ENCODE assay signal across 8 cellular contexts in the genomic region with DNA sequence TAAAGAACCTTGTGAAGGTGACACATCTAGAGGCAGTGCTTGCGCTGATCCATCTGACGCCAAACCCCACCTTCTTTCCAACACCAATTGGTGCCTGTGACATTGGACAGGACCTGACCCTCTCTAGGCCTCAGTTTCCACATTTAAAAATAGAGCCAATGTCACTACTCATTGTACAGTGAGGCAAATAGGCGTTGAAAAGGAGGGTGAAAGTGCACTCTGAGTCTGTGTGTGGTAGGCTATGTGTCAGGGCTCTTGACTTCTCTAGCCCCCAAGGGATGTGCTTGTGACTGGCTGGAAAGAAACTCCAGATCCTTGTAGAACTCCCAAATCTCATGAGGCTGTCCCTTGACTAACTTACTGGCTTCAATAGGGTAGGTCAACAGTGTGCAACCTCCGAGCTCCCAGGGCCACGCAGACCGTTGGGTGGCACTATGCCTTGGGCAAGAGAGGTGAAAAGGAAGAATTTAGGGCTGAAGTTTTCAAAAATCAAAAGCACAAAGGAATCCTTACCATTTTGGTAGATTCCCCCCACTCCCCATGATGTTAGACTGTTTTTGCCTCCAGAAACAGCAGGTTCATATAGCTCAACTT. TPM values are rescaled to one million over a fixed set of nuclear protein-coding genes. Genes with fewer than 3 reads are reported as not detected.
DNase-seq lines count a peak whose midpoint lies in the region; ATAC-seq and TF ChIP-seq lines count a peak whose summit lies in the region.

No MANE protein-coding gene starts in this region.

- ATAC-seq in activated B cell treated with CpG ODN at 0.5 μM for 24 hours (ENCODE audit: low read depth) (no peak), heart left ventricle (peak; percentile 79 to 86 (median 82)), sciatic nerve (peak; percentile 39), GM19397 (IDR thresholded peaks at IDR 0.05; ENCODE audit: unreplicated experiment) (no peak)

- no peak for TF ChIP-seq POLR2A in heart left ventricle (IDR thresholded peaks at IDR 0.05)

- H3K4me1 Mint-ChIP-seq in activated B cell treated with CpG ODN at 0.5 μM for 24 hours = peaks cover 35% of the 10 kb centered on the region

- peak overlapping the region; percentile 84 for H3K4me3 ChIP-seq in HFF-Myc (replicated peaks; ENCODE audit: low read depth, low read length)
- peak overlapping the region; percentile 62 to 99 (median 86) for H3K4me3 ChIP-seq in heart left ventricle

- DNase-seq in HFF-Myc (ENCODE audit: extremely low read depth, low read depth) (no peak), activated B cell treated with CpG ODN at 0.5 μM for 24 hours (no peak), heart left ventricle (peak in 3 of 5 donors; percentile 51 to 81 (median 66)), sciatic nerve (ENCODE audit: low spot score) (no peak), dedifferentiated amniotic fluid mesenchymal stem cell (ENCODE audit: extremely low spot score) (no peak), AG20443 (ENCODE audit: low spot score) (no peak), germinal center (ENCODE audit: low spot score) (no peak)

- CTCF ChIA-PET in activated B cell treated with CpG ODN at 0.5 μM for 24 hours (lab: Charles Lee) = interaction anchor here (1.2 to 1.7 kb wide), 4 partner anchors 60 to 139 kb away, joined by 3 to 8 read pairs (median 5); partner anchors contain the start of gene ULK3

- no peaks in the 10 kb centered on the region for H3K9me3 Mint-ChIP-seq in activated B cell treated with CpG ODN at 0.5 μM for 24 hours

- H3K36me3 Mint-ChIP-seq in activated B cell treated with CpG ODN at 0.5 μM for 24 hours (ENCODE audit: low read depth) = peaks cover 32% of the 10 kb centered on the region

- H3K36me3 ChIP-seq in heart left ventricle = peaks cover under 1 to 52% (median 34%) of the 10 kb centered on the region in 9 donors

- intact Hi-C loops in activated B cell treated with CpG ODN at 0.5 μM for 24 hours (cut with micrococcal nuclease) = loop anchor here (2.0 kb wide), 2 partner anchors 17 to 35 kb away; partner anchors contain the start of genes MPI and SCAMP2
- intact Hi-C loops in heart left ventricle (cut with DNase I) = loop anchor here in 4 of 10 donors (2.0 to 10.0 kb wide), 5 partner anchors 29 to 65 kb away; partner anchors contain the start of genes ULK3 (in 2 of the 4), COX5A (in 1 of the 4) and SCAMP2 (in 1 of the 4)
- intact Hi-C loops in sciatic nerve (cut with DNase I) = loop anchor here (10.0 kb wide), 1 partner anchor 133 kb away; no protein-coding TSS in a partner anchor

- POLR2A ChIA-PET in activated B cell treated with CpG ODN at 0.5 μM for 24 hours (lab: Charles Lee) = interaction anchor here (0.5 to 3.1 kb wide), 16 partner anchors 9 to 547 kb away, joined by 3 to 17 read pairs (median 6); partner anchors contain the start of genes CLK3, COX5A, MPI and SCAMP2

- H3K27me3 Mint-ChIP-seq in activated B cell treated with CpG ODN at 0.5 μM for 24 hours = no peaks in the 10 kb centered on the region

- peak overlapping the region; percentile 98 for H3K4me3 Mint-ChIP-seq in activated B cell treated with CpG ODN at 0.5 μM for 24 hours

- peaks cover 0 to 25% (median 17%) of the 10 kb centered on the region in 12 donors for H3K4me1 ChIP-seq in heart left ventricle

- WGBS in heart left ventricle, 4 donors = 39 to 53% (median 40%) methylated on average over 6 of the region's 6 CpGs

- peak overlapping the region; percentile 90 to 99 (median 96) for H3K27ac ChIP-seq in heart left ventricle

- no peaks in the 10 kb centered on the region for H3K27me3 ChIP-seq in heart left ventricle

- TF ChIP-seq CTCF in HFF-Myc (IDR thresholded peaks at IDR 0.05; ENCODE audit: low read depth, low read length, missing control alignments) (no peak), activated B cell treated with CpG ODN at 0.5 μM for 24 hours (IDR thresholded peaks at IDR 0.05) (no peak), heart left ventricle (IDR thresholded peaks at IDR 0.05) (no peak)

- no peaks in the 10 kb centered on the region for H3K9me3 ChIP-seq in heart left ventricle

- peak overlapping the region; percentile 97 for H3K27ac Mint-ChIP-seq in activated B cell treated with CpG ODN at 0.5 μM for 24 hours

RNA-seq across cellular contexts. Expression of gene FAM219B, which starts 0.7 kb away (rescaled TPM):
- total RNA-seq in activated B cell treated with CpG ODN at 0.5 μM for 24 hours = 76.0 and 90.4 TPM in 2 replicates
- total RNA-seq in heart left ventricle = 100 to 1,000 TPM in 3 of 9 donors, 10 to 100 TPM in 6; 37.0 to 110 (median 88.8) TPM
- polyA plus RNA-seq in heart left ventricle = 10 to 100 TPM; 31.3 to 39.0 TPM
- 72.9 TPM for total RNA-seq in sciatic nerve

RNA-seq across cellular contexts. Expression of gene MPI, which starts 17.5 kb away (rescaled TPM):
- total RNA-seq in activated B cell treated with CpG ODN at 0.5 μM for 24 hours (33.1 and 40.2 TPM in 2 replicates), heart left ventricle (10 to 100 TPM; 22.4 to 85.7 (median 59.3) TPM), sciatic nerve (38.2 TPM)
- 10 to 100 TPM; 28.9 to 44.2 TPM for polyA plus RNA-seq in heart left ventricle

RNA-seq across cellular contexts. Expression of gene COX5A, which starts 30.5 kb away (rescaled TPM):
- 150 and 159 TPM in 2 replicates for total RNA-seq in activated B cell treated with CpG ODN at 0.5 μM for 24 hours
- 1,000 to 10,000 TPM in 5 of 9 donors, 100 to 1,000 TPM in 4; 754 to 1,537 (median 1,120) TPM for total RNA-seq in heart left ventricle
- polyA plus RNA-seq in heart left ventricle = 1,000 to 10,000 TPM; 1,480 to 2,918 TPM
- 66.3 TPM for total RNA-seq in sciatic nerve

RNA-seq across cellular contexts. Expression of gene SCAMP2, which starts 34.2 kb away (rescaled TPM):
- total RNA-seq in activated B cell treated with CpG ODN at 0.5 μM for 24 hours (112 and 129 TPM in 2 replicates), heart left ventricle (10 to 100 TPM; 34.9 to 84.8 (median 46.0) TPM), sciatic nerve (68.2 TPM)
- 10 to 100 TPM; 25.1 to 90.5 TPM for polyA plus RNA-seq in heart left ventricle

RNA-seq across cellular contexts. Expression of gene RPP25, which starts 49.2 kb away (rescaled TPM):
- total RNA-seq in activated B cell treated with CpG ODN at 0.5 μM for 24 hours (4.0 and 4.3 TPM in 2 replicates), heart left ventricle (1 to 10 TPM; 1.1 to 5.8 (median 2.1) TPM), sciatic nerve (6.0 TPM)
- 1 to 10 TPM; 1.6 to 4.0 TPM for polyA plus RNA-seq in heart left ventricle

Comparison
In these comparisons a context has a peak if more than half of its experiments do, and no peak if none do; other contexts are left out.
1. DNase-seq: peak in heart left ventricle (3 of 5); none in HFF-Myc (single experiment), activated B cell treated with CpG ODN at 0.5 μM for 24 hours (single experiment), sciatic nerve (single experiment), dedifferentiated amniotic fluid mesenchymal stem cell (single experiment), AG20443 (single experiment) and germinal center (single experiment).
2. ATAC-seq: peak in heart left ventricle (4 of 4) and sciatic nerve (single experiment); none in activated B cell treated with CpG ODN at 0.5 μM for 24 hours (single experiment) and GM19397 (single experiment).